ENCODE assay signal across 1 cellular context in the genomic region with DNA sequence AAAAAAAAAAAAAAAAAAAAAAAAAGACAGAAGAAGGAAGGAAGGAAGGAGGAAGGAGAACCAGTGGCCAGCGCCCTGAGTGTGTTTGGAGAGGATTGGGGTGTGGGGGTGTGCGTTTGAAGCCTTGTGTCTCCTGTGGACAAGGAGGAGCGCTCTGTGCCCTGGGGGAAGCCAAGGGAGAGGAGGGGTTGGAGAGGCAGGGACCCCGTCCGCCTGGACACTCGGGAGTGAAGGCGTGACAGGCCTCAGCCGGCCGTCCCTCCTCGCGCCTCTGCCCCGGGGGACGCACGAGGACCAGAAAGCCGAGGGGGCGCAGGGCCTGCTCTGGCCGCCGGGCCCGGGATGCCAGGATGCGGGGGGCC.
TF ChIP-seq lines count a peak whose summit lies in the region.

No MANE protein-coding gene starts in this region.

TF ChIP-seq in K562, 482 proteins besides CTCF, POLR2A, EP300 and RAD21 (continued from another document):
- TF ChIP-seq, protein P1, sequence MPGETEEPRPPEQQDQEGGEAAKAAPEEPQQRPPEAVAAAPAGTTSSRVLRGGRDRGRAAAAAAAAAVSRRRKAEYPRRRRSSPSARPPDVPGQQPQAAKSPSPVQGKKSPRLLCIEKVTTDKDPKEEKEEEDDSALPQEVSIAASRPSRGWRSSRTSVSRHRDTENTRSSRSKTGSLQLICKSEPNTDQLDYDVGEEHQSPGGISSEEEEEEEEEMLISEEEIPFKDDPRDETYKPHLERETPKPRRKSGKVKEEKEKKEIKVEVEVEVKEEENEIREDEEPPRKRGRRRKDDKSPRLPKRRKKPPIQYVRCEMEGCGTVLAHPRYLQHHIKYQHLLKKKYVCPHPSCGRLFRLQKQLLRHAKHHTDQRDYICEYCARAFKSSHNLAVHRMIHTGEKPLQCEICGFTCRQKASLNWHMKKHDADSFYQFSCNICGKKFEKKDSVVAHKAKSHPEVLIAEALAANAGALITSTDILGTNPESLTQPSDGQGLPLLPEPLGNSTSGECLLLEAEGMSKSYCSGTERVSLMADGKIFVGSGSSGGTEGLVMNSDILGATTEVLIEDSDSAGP (CRISPR knock-in tag; IDR thresholded peaks at IDR 0.05) = 0 out of 2 replicates have a peak, but pooled peaks have one; percentile 37
- TF ChIP-seq, protein P2, sequence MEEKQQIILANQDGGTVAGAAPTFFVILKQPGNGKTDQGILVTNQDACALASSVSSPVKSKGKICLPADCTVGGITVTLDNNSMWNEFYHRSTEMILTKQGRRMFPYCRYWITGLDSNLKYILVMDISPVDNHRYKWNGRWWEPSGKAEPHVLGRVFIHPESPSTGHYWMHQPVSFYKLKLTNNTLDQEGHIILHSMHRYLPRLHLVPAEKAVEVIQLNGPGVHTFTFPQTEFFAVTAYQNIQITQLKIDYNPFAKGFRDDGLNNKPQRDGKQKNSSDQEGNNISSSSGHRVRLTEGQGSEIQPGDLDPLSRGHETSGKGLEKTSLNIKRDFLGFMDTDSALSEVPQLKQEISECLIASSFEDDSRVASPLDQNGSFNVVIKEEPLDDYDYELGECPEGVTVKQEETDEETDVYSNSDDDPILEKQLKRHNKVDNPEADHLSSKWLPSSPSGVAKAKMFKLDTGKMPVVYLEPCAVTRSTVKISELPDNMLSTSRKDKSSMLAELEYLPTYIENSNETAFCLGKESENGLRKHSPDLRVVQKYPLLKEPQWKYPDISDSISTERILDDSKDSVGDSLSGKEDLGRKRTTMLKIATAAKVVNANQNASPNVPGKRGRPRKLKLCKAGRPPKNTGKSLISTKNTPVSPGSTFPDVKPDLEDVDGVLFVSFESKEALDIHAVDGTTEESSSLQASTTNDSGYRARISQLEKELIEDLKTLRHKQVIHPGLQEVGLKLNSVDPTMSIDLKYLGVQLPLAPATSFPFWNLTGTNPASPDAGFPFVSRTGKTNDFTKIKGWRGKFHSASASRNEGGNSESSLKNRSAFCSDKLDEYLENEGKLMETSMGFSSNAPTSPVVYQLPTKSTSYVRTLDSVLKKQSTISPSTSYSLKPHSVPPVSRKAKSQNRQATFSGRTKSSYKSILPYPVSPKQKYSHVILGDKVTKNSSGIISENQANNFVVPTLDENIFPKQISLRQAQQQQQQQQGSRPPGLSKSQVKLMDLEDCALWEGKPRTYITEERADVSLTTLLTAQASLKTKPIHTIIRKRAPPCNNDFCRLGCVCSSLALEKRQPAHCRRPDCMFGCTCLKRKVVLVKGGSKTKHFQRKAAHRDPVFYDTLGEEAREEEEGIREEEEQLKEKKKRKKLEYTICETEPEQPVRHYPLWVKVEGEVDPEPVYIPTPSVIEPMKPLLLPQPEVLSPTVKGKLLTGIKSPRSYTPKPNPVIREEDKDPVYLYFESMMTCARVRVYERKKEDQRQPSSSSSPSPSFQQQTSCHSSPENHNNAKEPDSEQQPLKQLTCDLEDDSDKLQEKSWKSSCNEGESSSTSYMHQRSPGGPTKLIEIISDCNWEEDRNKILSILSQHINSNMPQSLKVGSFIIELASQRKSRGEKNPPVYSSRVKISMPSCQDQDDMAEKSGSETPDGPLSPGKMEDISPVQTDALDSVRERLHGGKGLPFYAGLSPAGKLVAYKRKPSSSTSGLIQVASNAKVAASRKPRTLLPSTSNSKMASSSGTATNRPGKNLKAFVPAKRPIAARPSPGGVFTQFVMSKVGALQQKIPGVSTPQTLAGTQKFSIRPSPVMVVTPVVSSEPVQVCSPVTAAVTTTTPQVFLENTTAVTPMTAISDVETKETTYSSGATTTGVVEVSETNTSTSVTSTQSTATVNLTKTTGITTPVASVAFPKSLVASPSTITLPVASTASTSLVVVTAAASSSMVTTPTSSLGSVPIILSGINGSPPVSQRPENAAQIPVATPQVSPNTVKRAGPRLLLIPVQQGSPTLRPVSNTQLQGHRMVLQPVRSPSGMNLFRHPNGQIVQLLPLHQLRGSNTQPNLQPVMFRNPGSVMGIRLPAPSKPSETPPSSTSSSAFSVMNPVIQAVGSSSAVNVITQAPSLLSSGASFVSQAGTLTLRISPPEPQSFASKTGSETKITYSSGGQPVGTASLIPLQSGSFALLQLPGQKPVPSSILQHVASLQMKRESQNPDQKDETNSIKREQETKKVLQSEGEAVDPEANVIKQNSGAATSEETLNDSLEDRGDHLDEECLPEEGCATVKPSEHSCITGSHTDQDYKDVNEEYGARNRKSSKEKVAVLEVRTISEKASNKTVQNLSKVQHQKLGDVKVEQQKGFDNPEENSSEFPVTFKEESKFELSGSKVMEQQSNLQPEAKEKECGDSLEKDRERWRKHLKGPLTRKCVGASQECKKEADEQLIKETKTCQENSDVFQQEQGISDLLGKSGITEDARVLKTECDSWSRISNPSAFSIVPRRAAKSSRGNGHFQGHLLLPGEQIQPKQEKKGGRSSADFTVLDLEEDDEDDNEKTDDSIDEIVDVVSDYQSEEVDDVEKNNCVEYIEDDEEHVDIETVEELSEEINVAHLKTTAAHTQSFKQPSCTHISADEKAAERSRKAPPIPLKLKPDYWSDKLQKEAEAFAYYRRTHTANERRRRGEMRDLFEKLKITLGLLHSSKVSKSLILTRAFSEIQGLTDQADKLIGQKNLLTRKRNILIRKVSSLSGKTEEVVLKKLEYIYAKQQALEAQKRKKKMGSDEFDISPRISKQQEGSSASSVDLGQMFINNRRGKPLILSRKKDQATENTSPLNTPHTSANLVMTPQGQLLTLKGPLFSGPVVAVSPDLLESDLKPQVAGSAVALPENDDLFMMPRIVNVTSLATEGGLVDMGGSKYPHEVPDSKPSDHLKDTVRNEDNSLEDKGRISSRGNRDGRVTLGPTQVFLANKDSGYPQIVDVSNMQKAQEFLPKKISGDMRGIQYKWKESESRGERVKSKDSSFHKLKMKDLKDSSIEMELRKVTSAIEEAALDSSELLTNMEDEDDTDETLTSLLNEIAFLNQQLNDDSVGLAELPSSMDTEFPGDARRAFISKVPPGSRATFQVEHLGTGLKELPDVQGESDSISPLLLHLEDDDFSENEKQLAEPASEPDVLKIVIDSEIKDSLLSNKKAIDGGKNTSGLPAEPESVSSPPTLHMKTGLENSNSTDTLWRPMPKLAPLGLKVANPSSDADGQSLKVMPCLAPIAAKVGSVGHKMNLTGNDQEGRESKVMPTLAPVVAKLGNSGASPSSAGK (IDR thresholded peaks at IDR 0.05) = peak; percentile 89
- TF ChIP-seq CHCHD3 (CRISPR knock-in tag; IDR thresholded peaks at IDR 0.05) = no peak
- no peak for TF ChIP-seq NFE2L1 (tag; IDR thresholded peaks at IDR 0.05; ENCODE audit: borderline replicate concordance, low read depth)
- no peak for TF ChIP-seq ZNF778 (CRISPR knock-in tag; IDR thresholded peaks at IDR 0.05)
- TF ChIP-seq GABPA (tag; conservative IDR thresholded peaks at IDR 0.05; ENCODE audit: low read depth) = no peak
- peak; percentile 19 for TF ChIP-seq PHF20 (IDR thresholded peaks at IDR 0.05; ENCODE audit: partially characterized antibody)
- no peak for TF ChIP-seq TGIF2 (CRISPR knock-in tag; IDR thresholded peaks at IDR 0.05)
- TF ChIP-seq, protein P3, sequence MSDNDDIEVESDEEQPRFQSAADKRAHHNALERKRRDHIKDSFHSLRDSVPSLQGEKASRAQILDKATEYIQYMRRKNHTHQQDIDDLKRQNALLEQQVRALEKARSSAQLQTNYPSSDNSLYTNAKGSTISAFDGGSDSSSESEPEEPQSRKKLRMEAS (CRISPR knock-in tag; IDR thresholded peaks at IDR 0.05) = peak; percentile 79
- 0 out of 2 replicates have a peak, but pooled peaks have one; percentile 41 for TF ChIP-seq ELF4 (CRISPR knock-in tag; IDR thresholded peaks at IDR 0.05)
- TF ChIP-seq L3MBTL2 (IDR thresholded peaks at IDR 0.05) = peak; percentile 92
- no peak for TF ChIP-seq MTA3 (IDR thresholded peaks at IDR 0.05; ENCODE audit: borderline replicate concordance)
- TF ChIP-seq ELF1 (tag; IDR thresholded peaks at IDR 0.05) = no peak
- TF ChIP-seq, protein P4, sequence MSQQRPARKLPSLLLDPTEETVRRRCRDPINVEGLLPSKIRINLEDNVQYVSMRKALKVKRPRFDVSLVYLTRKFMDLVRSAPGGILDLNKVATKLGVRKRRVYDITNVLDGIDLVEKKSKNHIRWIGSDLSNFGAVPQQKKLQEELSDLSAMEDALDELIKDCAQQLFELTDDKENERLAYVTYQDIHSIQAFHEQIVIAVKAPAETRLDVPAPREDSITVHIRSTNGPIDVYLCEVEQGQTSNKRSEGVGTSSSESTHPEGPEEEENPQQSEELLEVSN (IDR thresholded peaks at IDR 0.05; ENCODE audit: borderline replicate concordance in 1 of 2, extremely low read depth in 1 of 2, insufficient read depth in 1 of 2, insufficient read length in 1 of 2, low read depth in 1 of 2, low read length in 1 of 2, poor library complexity in 1 of 2, severe bottlenecking in 1 of 2) = peak in 1 of 2 experiments; percentile 38
- 0 out of 2 replicates have a peak, but pooled peaks have one; percentile 17 for TF ChIP-seq ZC3H4 (CRISPR knock-in tag; IDR thresholded peaks at IDR 0.05; ENCODE audit: borderline replicate concordance)
- 0 out of 2 replicates have a peak, but pooled peaks have one; percentile 54 for TF ChIP-seq OTX1 (CRISPR knock-in tag; IDR thresholded peaks at IDR 0.05)
- TF ChIP-seq NFRKB (IDR thresholded peaks at IDR 0.05; ENCODE audit: low read depth) = 0 out of 2 replicates have a peak, but pooled peaks have one; percentile 35
